Comparison of ENCODE assay signal across 21 cellular contexts in the genomic region with DNA sequence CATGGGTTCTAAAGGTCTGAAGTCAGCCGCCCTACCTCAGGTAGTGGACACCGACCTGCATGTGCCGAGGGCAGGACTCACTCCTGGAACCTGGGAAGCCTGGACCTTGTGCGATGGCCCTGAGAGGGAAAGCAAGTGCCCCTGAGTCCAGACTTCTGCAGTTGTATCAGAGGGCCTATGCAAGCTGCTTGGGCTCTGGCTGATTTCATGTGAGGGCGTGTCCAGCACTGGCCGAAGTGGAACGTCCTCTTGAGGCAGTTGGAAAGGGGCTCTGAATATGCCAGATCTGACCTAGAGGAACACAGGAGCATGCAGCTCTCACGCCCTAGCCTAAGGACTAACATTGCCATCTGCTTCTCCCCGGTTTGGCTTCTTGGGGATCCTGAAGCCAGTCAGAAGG. TPM values are rescaled to one million over a fixed set of nuclear protein-coding genes. Genes with fewer than 3 reads are reported as not detected.
"Had no signal": no experiment of that assay in that cellular context is flagged by ENCODE, and none has a peak within 500 bp of the region (broad histone marks: within the 10 kb centered on the region; RNA-seq: fewer than 3 reads in every experiment).

No MANE protein-coding gene starts in this region.

- H3K36me3 ChIP-seq: MG63 had no signal

- DNase-seq: KBM-7, MG63, NCI-H1092, NCI-H1436, NCI-H187, NCI-H2029, NCI-H2081 treated with DMSO at 0.1 percent for 48 hours, NCI-H2171, NCI-H226, NCI-H446, NCI-H510A, NCI-H524 treated with DMSO at 0.1 percent for 48 hours, NCI-H69, NCI-H774, RPMI8226, SHP77 had no signal

- H3K27me3 ChIP-seq: MG63 had no signal

- H3K36me3 Mint-ChIP-seq: IgD-negative memory B cell had no signal

- H3K4me3 Mint-ChIP-seq: IgD-negative memory B cell had no signal

- H3K9me3 Mint-ChIP-seq: IgD-negative memory B cell had no signal

- FAIRE-seq: RCC 7860 had no signal

- H3K4me3 ChIP-seq: MG63 had no signal

- H3K27me3 Mint-ChIP-seq: IgD-negative memory B cell had no signal

- H3K9me3 ChIP-seq: MG63 had no signal

- ATAC-seq: SK-N-SH treated with all-trans-retinoic acid at 6 μM for 48 hours had no signal

RNA-seq across cellular contexts. Expression of a gene that starts 2.5 kb away (rescaled TPM):
- total RNA-seq: HT1080, LHCN-M2 had no signal

RNA-seq across cellular contexts. Expression of a gene that starts 32.5 kb away (rescaled TPM):
- polyA plus RNA-seq: IgD-negative memory B cell had no signal
